In genomic region chr2:100339823-100340222, GRCh38 we compare ENCODE assay signal across 23 cellular contexts. TPM values are rescaled to one million over a fixed set of nuclear protein-coding genes. Genes with fewer than 3 reads are reported as not detected.
"Had no signal": no experiment of that assay in that cellular context is flagged by ENCODE, and none has a peak within 500 bp of the region (broad histone marks: within the 10 kb centered on the region; RNA-seq: fewer than 3 reads in every experiment).

No MANE protein-coding gene starts in this region.

- H3K4me3 ChIP-seq: ascending aorta, gastrocnemius medialis, lung, ovary, psoas muscle, skin epidermis, tibial nerve, vagina had no signal

- H3K27ac ChIP-seq: ascending aorta, gastrocnemius medialis, ovary, psoas muscle, skin epidermis, tibial nerve, vagina had no signal

- DNase-seq: activated CD4-positive, alpha-beta T cell treated with anti-CD3 and anti-CD28 coated beads for 48 hours; activated CD4-positive, CD25-positive, alpha-beta regulatory T cell; activated CD8-positive, alpha-beta memory T cell treated with anti-CD3 and anti-CD28 coated beads, Interleukin-2, amount 50 U/mL, for 4 hours; activated effector memory CD4-positive, alpha-beta T cell treated with Interleukin-2 at 50 U/mL for 16 hours; activated naive CD4-positive, alpha-beta T cell treated with anti-CD3 and anti-CD28 coated beads, Interleukin-2, amount 10 ng/mL, durations not matched to agents 7 days and 5 days; activated T-cell treated with anti-CD3 and anti-CD28 coated beads, Interleukin-2, amount 50 U/mL, for 4 hours; effector CD8-positive, alpha-beta T cell; gastrocnemius medialis; head of caudate nucleus; natural killer cell; ovary; psoas muscle; right cardiac atrium; stimulated activated naive CD8-positive, alpha-beta T cell treated with anti-CD3 and anti-CD28 coated beads, Interleukin-15, Interleukin-2, amounts not matched to agents 100 U/mL and 50 U/mL, for 24 hours; substantia nigra had no signal

- ATAC-seq: activated T-cell treated with anti-CD3 and anti-CD28 coated beads, Interleukin-2, amount 50 U/mL, for 4 hours; esophagus mucosa; gastrocnemius medialis; natural killer cell; psoas muscle; right cardiac atrium; stimulated activated naive CD8-positive, alpha-beta T cell treated with anti-CD3 and anti-CD28 coated beads, Interleukin-15, Interleukin-2, amounts not matched to agents 100 U/mL and 50 U/mL, for 24 hours had no signal

- H3K9me3 ChIP-seq: ascending aorta, gastrocnemius medialis, ovary, psoas muscle, tibial nerve, vagina had no signal

- H3K36me3 ChIP-seq: ascending aorta, gastrocnemius medialis, ovary, tibial nerve, vagina had no signal

- H3K4me1 ChIP-seq: ascending aorta, gastrocnemius medialis, psoas muscle, tibial nerve, vagina had no signal

- FAIRE-seq: keratinocyte had no signal

- H3K27me3 ChIP-seq: ascending aorta, ovary, tibial nerve, vagina had no signal

RNA-seq across cellular contexts. Expression of gene LONRF2, which starts 17.5 kb away (rescaled TPM):
- total RNA-seq: bronchial epithelial cell, natural killer cell had no signal
- polyA plus RNA-seq: keratinocyte had no signal
